Comparison of ENCODE assay signal across 7 cellular contexts in genomic region chr11:99015634-99016454, GRCh38. TPM values are rescaled to one million over a fixed set of nuclear protein-coding genes. Genes with fewer than 3 reads are reported as not detected.
DNase-seq lines count a peak whose midpoint lies in the region; ATAC-seq, FAIRE-seq and TF ChIP-seq lines count a peak whose summit lies in the region.

No MANE protein-coding gene starts in this region.

- no peaks in the 10 kb centered on the region for H3K9me3 ChIP-seq in left ventricle myocardium inferior (replicated peaks)

- H3K4me3 ChIP-seq in left ventricle myocardium inferior = no peak overlapping the region

- H3K27me3 ChIP-seq in left ventricle myocardium inferior (ENCODE audit: low read depth) = peaks cover 43% of the 10 kb centered on the region

- H3K4me1 ChIP-seq in left ventricle myocardium inferior = peaks cover 8% of the 10 kb centered on the region

- H3K27ac ChIP-seq in left ventricle myocardium inferior (replicated peaks) = no peak overlapping the region

- peak; percentile 73 for FAIRE-seq in TTC549 (lab: Jason Lieb, UNC)

- H3K36me3 ChIP-seq in left ventricle myocardium inferior = no peaks in the 10 kb centered on the region

- DNase-seq in GM10266 (ENCODE audit: extremely low spot score) (peak; percentile 43), MV-4-11 (lab: John Stamatoyannopoulos, UW) (peak; percentile 47), left ventricle myocardium inferior (no peak), omental fat pad (ENCODE audit: low spot score) (no peak)
- DNase-seq in stimulated activated naive CD8-positive, alpha-beta T cell treated with anti-CD3 and anti-CD28 coated beads, Interleukin-15, Interleukin-2, amounts not matched to agents 100 U/mL and 50 U/mL, for 24 hours = no peak

- intact Hi-C loops in left ventricle myocardium inferior (cut with micrococcal nuclease) = no loop called here

- peak; percentile 57 for ATAC-seq in GM21737 (IDR thresholded peaks at IDR 0.05; ENCODE audit: unreplicated experiment)
- peak; percentile 40 for ATAC-seq in stimulated activated naive CD8-positive, alpha-beta T cell treated with anti-CD3 and anti-CD28 coated beads, Interleukin-15, Interleukin-2, amounts not matched to agents 100 U/mL and 50 U/mL, for 24 hours
- ATAC-seq in omental fat pad (ENCODE audit: low FRiP score) = no peak

- TF ChIP-seq CTCF in GM10266 (IDR thresholded peaks at IDR 0.05; ENCODE audit: control insufficient read depth, insufficient read depth, low read depth, missing control alignments) (peak; percentile 84), left ventricle myocardium inferior (IDR thresholded peaks at IDR 0.05; ENCODE audit: borderline replicate concordance) (peak; percentile 90), omental fat pad (IDR thresholded peaks at IDR 0.05) (peak in 1 of 3 donors; percentile 44)

RNA-seq across cellular contexts. Expression of gene CNTN5, which starts 4.9 kb away (rescaled TPM):
- total RNA-seq in left ventricle myocardium inferior (0.36 TPM), omental fat pad (not detected)

Comparison
In these comparisons a context has a peak if more than half of its experiments do, and no peak if none do; other contexts are left out.
1. DNase-seq: peak in GM10266 (single experiment) and MV-4-11 (single experiment); none in left ventricle myocardium inferior (single experiment), stimulated activated naive CD8-positive, alpha-beta T cell treated with anti-CD3 and anti-CD28 coated beads, Interleukin-15, Interleukin-2, amounts not matched to agents 100 U/mL and 50 U/mL, for 24 hours (single experiment) and omental fat pad (single experiment).